1 cellular context compared by ENCODE assay signal in genomic region chr5:181260720-181261319, GRCh38.
TF ChIP-seq lines count a peak whose summit lies in the region.

TSS of gene TRIM52 (minus strand) at chr5:181261143. CDS start at chr5:181260813, 330 bp downstream.

TF ChIP-seq in K562, 482 proteins besides CTCF, POLR2A, EP300 and RAD21 (continued from another document and continues in another):
- TF ChIP-seq MGA (IDR thresholded peaks at IDR 0.05) (no peak), ZKSCAN3 (CRISPR knock-in tag; IDR thresholded peaks at IDR 0.05) (no peak), EWSR1 (IDR thresholded peaks at IDR 0.05; ENCODE audit: borderline replicate concordance, low read depth, partially characterized antibody) (no peak), ZNF277 (CRISPR knock-in tag; IDR thresholded peaks at IDR 0.05; ENCODE audit: borderline replicate concordance) (no peak), LEF1 (IDR thresholded peaks at IDR 0.05) (no peak), POLR3G (IDR thresholded peaks at IDR 0.05; ENCODE audit: extremely low read depth, insufficient read length, insufficient replicate concordance) (no peak), TEAD4 (IDR thresholded peaks at IDR 0.05; ENCODE audit: low read length) (peak; percentile 8; the same call in 1 of the 2 replicates), TEAD4 (CRISPR knock-in tag; IDR thresholded peaks at IDR 0.05; ENCODE audit: borderline replicate concordance) (no peak), ZNF41 (CRISPR knock-in tag; conservative IDR thresholded peaks at IDR 0.05) (no peak), ZNF232 (CRISPR knock-in tag; IDR thresholded peaks at IDR 0.05) (no peak; the same call in 1 of the 2 replicates), TCF7L2 (IDR thresholded peaks at IDR 0.05; ENCODE audit: low read depth, low read length) (no peak), NBN (IDR thresholded peaks at IDR 0.05; ENCODE audit: low read depth) (peak; percentile 93; the same call in 1 of the 2 replicates), GATA2 (CRISPR knock-in tag; IDR thresholded peaks at IDR 0.05) (no peak), ASH1L (IDR thresholded peaks at IDR 0.05; ENCODE audit: borderline replicate concordance, low read depth, partially characterized antibody) (no peak), ZNF263 (CRISPR knock-in tag; IDR thresholded peaks at IDR 0.05; ENCODE audit: borderline replicate concordance) (no peak; the same call in none of the 2 replicates), NUFIP1 (IDR thresholded peaks at IDR 0.05; ENCODE audit: partially characterized antibody) (no peak), TAF15 (IDR thresholded peaks at IDR 0.05; ENCODE audit: low read depth, low read length) (no peak), ZNF592 (IDR thresholded peaks at IDR 0.05) (no peak), ZNF124 (CRISPR knock-in tag; IDR thresholded peaks at IDR 0.05) (no peak), ZNF699 (CRISPR knock-in tag; IDR thresholded peaks at IDR 0.05; ENCODE audit: insufficient replicate concordance) (no peak), MAZ (CRISPR knock-in tag; conservative IDR thresholded peaks at IDR 0.05 in 1 of 2, IDR thresholded peaks at IDR 0.05 in 1 of 2) (peak in 1 of 2 experiments; percentile 60; a peak in 1 of 4 replicates), ARID3B (CRISPR knock-in tag; IDR thresholded peaks at IDR 0.05; ENCODE audit: borderline replicate concordance) (no peak), ZSCAN32 (CRISPR knock-in tag; IDR thresholded peaks at IDR 0.05) (no peak), SRSF7 (optimal IDR thresholded peaks at IDR 0.05; ENCODE audit: low read depth, low read length) (no peak), RCOR1 (IDR thresholded peaks at IDR 0.05; ENCODE audit: borderline replicate concordance in 1 of 2, low read depth in 2 of 2, low read length in 2 of 2) (peak in 1 of 2 experiments; percentile 64; a peak in 1 of 4 replicates), HIVEP1 (CRISPR knock-in tag; IDR thresholded peaks at IDR 0.05) (no peak), ZBTB12 (CRISPR knock-in tag; IDR thresholded peaks at IDR 0.05) (peak; percentile 93), ZNF311 (CRISPR knock-in tag; IDR thresholded peaks at IDR 0.05) (no peak), ZNF707 (CRISPR knock-in tag; conservative IDR thresholded peaks at IDR 0.05) (no peak), FOXJ3 (CRISPR knock-in tag; IDR thresholded peaks at IDR 0.05) (no peak), XRCC3 (IDR thresholded peaks at IDR 0.05) (no peak), ZNF398 (CRISPR knock-in tag; IDR thresholded peaks at IDR 0.05) (no peak), ZKSCAN1 (IDR thresholded peaks at IDR 0.05; ENCODE audit: low read depth, low read length) (no peak), RBM14 (IDR thresholded peaks at IDR 0.05; ENCODE audit: borderline replicate concordance, insufficient read depth, low read depth, low read length) (0 out of 2 replicates have a peak, but pooled peaks have one; percentile 16), HNRNPH1 (optimal IDR thresholded peaks at IDR 0.05; ENCODE audit: low read depth, low read length) (no peak), ZZZ3 (IDR thresholded peaks at IDR 0.05) (no peak), ZNF3 (CRISPR knock-in tag; IDR thresholded peaks at IDR 0.05) (no peak), MXD1 (CRISPR knock-in tag; IDR thresholded peaks at IDR 0.05; ENCODE audit: borderline replicate concordance, poor library complexity, severe bottlenecking) (peak; percentile 46), MBD2 (IDR thresholded peaks at IDR 0.05; ENCODE audit: borderline replicate concordance, low read depth) (peak; percentile 78; the same call in 1 of the 2 replicates)
